In genomic region chr16:49280022-49280741, GRCh38 we compare ENCODE assay signal across 14 cellular contexts. TPM values are rescaled to one million over a fixed set of nuclear protein-coding genes. Genes with fewer than 3 reads are reported as not detected.
DNase-seq lines count a peak whose midpoint lies in the region; ATAC-seq and TF ChIP-seq lines count a peak whose summit lies in the region.
"Had no signal": no experiment of that assay in that cellular context is flagged by ENCODE, and none has a peak within 500 bp of the region (broad histone marks: within the 10 kb centered on the region; RNA-seq: fewer than 3 reads in every experiment).

No MANE protein-coding gene starts in this region.

- intact Hi-C loops in dorsolateral prefrontal cortex (cut with DNase I): loop anchor here (5.0 to 10.0 kb wide), 3 partner anchors 265 to 893 kb away; partner anchors contain the start of gene SIAH1 (in 1 of the 2)

- H3K36me3 ChIP-seq in HUES48 (ENCODE audit: control insufficient read depth, insufficient read depth, low read length): no peaks in the 10 kb centered on the region
- H3K36me3 ChIP-seq: thoracic aorta had no signal

- no peak overlapping the region for H3K27ac ChIP-seq in HUES48 (ENCODE audit: low read depth, low read length)
- peak overlapping the region in 1 of 59 donors; percentile 90 for H3K27ac ChIP-seq in dorsolateral prefrontal cortex
- H3K27ac ChIP-seq: thoracic aorta had no signal

- H3K9ac ChIP-seq in HUES48 (ENCODE audit: low read depth, low read length): no peak overlapping the region

- H3K4me3 Mint-ChIP-seq in nephron: peak overlapping the region; percentile 72 to 78 (median 77)
- no peak overlapping the region for H3K4me3 Mint-ChIP-seq in stimulated activated naive CD8-positive, alpha-beta T cell treated with anti-CD3 and anti-CD28 coated beads, Interleukin-15, amount 100 ng/mL, for 72 hours

- H3K4me3 ChIP-seq in HUES48 (ENCODE audit: low read depth, low read length) (peak overlapping the region; percentile 54), dorsolateral prefrontal cortex (peak overlapping the region in 48 of 59 donors; percentile 8 to 82 (median 68))
- H3K4me3 ChIP-seq: lung, thoracic aorta had no signal

- H3K9me3 Mint-ChIP-seq in nephron: no peaks in the 10 kb centered on the region
- H3K9me3 Mint-ChIP-seq in stimulated activated naive CD8-positive, alpha-beta T cell treated with anti-CD3 and anti-CD28 coated beads, Interleukin-15, amount 100 ng/mL, for 72 hours: no peaks in the 10 kb centered on the region
- H3K9me3 Mint-ChIP-seq: activated naive CD4-positive, alpha-beta T cell treated with anti-CD3 and anti-CD28 coated beads, Interleukin-2, amount 50 U/mL, for 24 hours had no signal

- H3K27me3 ChIP-seq in HUES48 (ENCODE audit: control insufficient read depth, insufficient read depth, low read length) (peaks cover 93% of the 10 kb centered on the region), dorsolateral prefrontal cortex (peaks cover 9 to 94% (median 79%) of the 10 kb centered on the region in 45 donors)

- no peak for TF ChIP-seq CTCF in dorsolateral prefrontal cortex (IDR thresholded peaks at IDR 0.05 in 54 of 56, conservative IDR thresholded peaks at IDR 0.05 in 2 of 56; ENCODE audit: low read depth in 1 of 56, partially characterized antibody in 56 of 56)
- no peak for TF ChIP-seq CTCF in nephron (IDR thresholded peaks at IDR 0.05; ENCODE audit: unreplicated experiment in 3 of 3)

- no peak for ATAC-seq in stimulated activated naive CD8-positive, alpha-beta T cell treated with anti-CD3 and anti-CD28 coated beads, Interleukin-15, amount 100 ng/mL, for 72 hours
- no peak for ATAC-seq in HG03565 (IDR thresholded peaks at IDR 0.05; ENCODE audit: unreplicated experiment)

- H3K27me3 Mint-ChIP-seq in nephron (ENCODE audit: low read depth): peaks cover 94% of the 10 kb centered on the region
- peaks cover 94% of the 10 kb centered on the region for H3K27me3 Mint-ChIP-seq in stimulated activated naive CD8-positive, alpha-beta T cell treated with anti-CD3 and anti-CD28 coated beads, Interleukin-15, amount 100 ng/mL, for 72 hours

- peaks cover 57% of the 10 kb centered on the region for H3K4me1 ChIP-seq in HUES48 (ENCODE audit: control insufficient read depth, insufficient read depth, low read length)

- H3K36me3 Mint-ChIP-seq in nephron (ENCODE audit: low read depth): no peaks in the 10 kb centered on the region
- H3K36me3 Mint-ChIP-seq: activated naive CD4-positive, alpha-beta T cell treated with anti-CD3 and anti-CD28 coated beads, Interleukin-2, amount 50 U/mL, for 24 hours had no signal

- H3K27ac Mint-ChIP-seq in nephron: no peak overlapping the region
- no peak overlapping the region for H3K27ac Mint-ChIP-seq in stimulated activated naive CD8-positive, alpha-beta T cell treated with anti-CD3 and anti-CD28 coated beads, Interleukin-15, amount 100 ng/mL, for 72 hours
- H3K27ac Mint-ChIP-seq: activated naive CD4-positive, alpha-beta T cell treated with anti-CD3 and anti-CD28 coated beads, Interleukin-2, amount 50 U/mL, for 24 hours had no signal

- H3K9me3 ChIP-seq in HUES48 (ENCODE audit: control insufficient read depth, insufficient read depth, low read length): no peaks in the 10 kb centered on the region
- H3K9me3 ChIP-seq: thoracic aorta had no signal

- DNase-seq in NCI-H748 (lab: John Stamatoyannopoulos, UW; ENCODE audit: unreplicated experiment) (peak; percentile 22), NCI-H748 treated with DMSO at 0.1 percent for 48 hours (lab: John Stamatoyannopoulos, UW) (no peak), dorsolateral prefrontal cortex (no peak), T-helper 1 cell (no peak)
- no peak for DNase-seq in stimulated activated naive CD8-positive, alpha-beta T cell treated with anti-CD3 and anti-CD28 coated beads, Interleukin-15, amount 100 ng/mL, for 72 hours
- DNase-seq: activated CD8-positive, alpha-beta memory T cell treated with anti-CD3 and anti-CD28 coated beads for 24 hours; GF-D8; Kasumi-1 had no signal

- H3K4me1 Mint-ChIP-seq in nephron: peaks cover 11% of the 10 kb centered on the region
- peaks cover 42% of the 10 kb centered on the region for H3K4me1 Mint-ChIP-seq in stimulated activated naive CD8-positive, alpha-beta T cell treated with anti-CD3 and anti-CD28 coated beads, Interleukin-15, amount 100 ng/mL, for 72 hours

RNA-seq across cellular contexts. Expression of gene CBLN1, which starts 1.5 kb away (rescaled TPM):
- 1 to 10 TPM in 119 of 120 experiments, under 1 TPM in 1; 0.81 to 9.0 (median 4.2) TPM for total RNA-seq in dorsolateral prefrontal cortex

Comparison
In these comparisons a context has a peak if more than half of its experiments do, and no peak if none do; other contexts are left out.
1. H3K4me3 Mint-ChIP-seq: peak in nephron (3 of 3); none in stimulated activated naive CD8-positive, alpha-beta T cell treated with anti-CD3 and anti-CD28 coated beads, Interleukin-15, amount 100 ng/mL, for 72 hours (0 of 2).